In the genomic region with DNA sequence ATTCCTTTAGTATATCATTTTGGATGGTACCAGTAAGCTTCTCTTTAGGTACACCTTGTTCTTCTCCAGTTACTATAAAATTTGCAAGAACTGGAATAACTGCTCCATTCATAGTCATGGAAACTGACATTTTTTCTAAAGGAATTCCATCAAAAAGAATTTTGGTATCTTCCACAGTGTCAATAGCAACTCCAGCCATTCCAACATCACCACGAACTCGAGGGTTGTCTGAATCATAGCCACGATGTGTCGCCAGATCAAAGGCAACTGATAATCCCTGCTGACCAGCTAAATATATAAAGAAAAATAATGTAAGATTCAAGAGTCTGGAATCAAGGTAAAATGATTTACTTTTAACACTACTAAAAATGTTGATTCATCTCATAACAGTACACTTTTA, we compare ENCODE assay signal across 18 cellular contexts. TPM values are rescaled to one million over a fixed set of nuclear protein-coding genes. Genes with fewer than 3 reads are reported as not detected.
A peak's percentile ranks its signal among the peaks of the same experiment; 100 is the strongest.
DNase-seq lines count a peak whose midpoint lies in the region; TF ChIP-seq lines count a peak whose summit lies in the region.
"Had no signal": no experiment of that assay in that cellular context is flagged by ENCODE, and none has a peak within 500 bp of the region (broad histone marks: within the 10 kb centered on the region; RNA-seq: fewer than 3 reads in every experiment).

No MANE protein-coding gene starts in this region.

- H3K27me3 ChIP-seq in trophoblast cell (ENCODE audit: insufficient read depth, low read length), result no peaks in the 10 kb centered on the region

- H3K23ac ChIP-seq in trophoblast cell (ENCODE audit: low read length), result no peak overlapping the region

- H3K36me3 ChIP-seq in trophoblast cell (ENCODE audit: control insufficient read depth in 1 of 2, insufficient read depth in 2 of 2, low read length in 2 of 2), result peaks cover 2 to 3% of the 10 kb centered on the region in 2 experiments

- H4K8ac ChIP-seq in trophoblast cell (ENCODE audit: low read depth, low read length), result no peak overlapping the region

- WGBS in trophoblast cell (ENCODE audit: extremely low coverage, insufficient coverage, insufficient read length), result no CpG with 5 or more reads among the region's 4 CpGs

- no peak overlapping the region for H3K4me3 ChIP-seq in astrocyte of the spinal cord (ENCODE audit: low read depth, low read length)
- H3K4me3 ChIP-seq in trophoblast cell (ENCODE audit: low read depth, low read length), result no peak overlapping the region
- H3K4me3 ChIP-seq: A549, SK-N-MC had no signal

- H3K18ac ChIP-seq in trophoblast cell (ENCODE audit: low read length), result no peak overlapping the region

- no peak overlapping the region for H2AFZ ChIP-seq in trophoblast cell (ENCODE audit: insufficient read depth, low read length, poor library complexity)

- H3K79me1 ChIP-seq in trophoblast cell (ENCODE audit: low read length), result no peaks in the 10 kb centered on the region

- TF ChIP-seq CTCF in astrocyte of the spinal cord (IDR thresholded peaks at IDR 0.05; ENCODE audit: low read depth, low read length), result no peak

- H2BK5ac ChIP-seq in trophoblast cell (ENCODE audit: low read depth, low read length, poor library complexity), result no peak overlapping the region

- no peak overlapping the region for H2BK120ac ChIP-seq in trophoblast cell (ENCODE audit: insufficient read depth, low read length, poor library complexity)

- no peak overlapping the region for H3K4me2 ChIP-seq in trophoblast cell (ENCODE audit: low read length)
- H3K4me2 ChIP-seq: A549 had no signal

- no peaks in the 10 kb centered on the region for H3K79me2 ChIP-seq in trophoblast cell (ENCODE audit: control insufficient read depth, insufficient read depth, low read length, poor library complexity)

- no peak overlapping the region for H4K12ac ChIP-seq in trophoblast cell (ENCODE audit: low read depth, low read length)

- no peak overlapping the region for H2AK5ac ChIP-seq in trophoblast cell (ENCODE audit: low read length)

- no peaks in the 10 kb centered on the region for H3K4me1 ChIP-seq in trophoblast cell (ENCODE audit: control insufficient read depth in 1 of 2, insufficient read depth in 2 of 2, low read length in 2 of 2)

- in situ Hi-C loops in astrocyte of the spinal cord (cut with HindIII; ENCODE audit: low sequenced_read_pairs) (no loop called here), KBM-7 (cut with MboI; ENCODE audit: low pct_unique_long_range_greater_than_20kb, low sequenced_read_pairs) (no loop called here)

- no peak overlapping the region for H3K14ac ChIP-seq in trophoblast cell (ENCODE audit: low read length)

- no peaks in the 10 kb centered on the region for H3K9me3 ChIP-seq in trophoblast cell (ENCODE audit: insufficient read depth, low read depth, low read length)
- H3K9me3 ChIP-seq: A549 had no signal

- H3K9ac ChIP-seq in trophoblast cell (ENCODE audit: low read length), result no peak overlapping the region

- DNase-seq in ELR (ENCODE audit: low read depth), result peak; percentile 34
- DNase-seq in LHCN-M2 (ENCODE audit: low read depth), result peak; percentile 25
- peak; percentile 5 for DNase-seq in astrocyte of the spinal cord (ENCODE audit: low read depth, low spot score)
- peak; percentile 43 to 81 for DNase-seq in trophoblast cell
- no peak for DNase-seq in DMS79 (lab: John Stamatoyannopoulos, UW)
- no peak for DNase-seq in stimulated activated CD8-positive, alpha-beta memory T cell treated with anti-CD3 and anti-CD28 coated beads, Interleukin-4, amount 100 ng/mL, for 48 hours
- no peak for DNase-seq in KBM-7
- DNase-seq in AG08395 (ENCODE audit: low spot score), result no peak
- DNase-seq: H7, NCI-H1092, NCI-H2081 treated with DMSO at 0.1 percent for 48 hours, NCI-H510A treated with DMSO at 0.1 percent for 48 hours had no signal

- no peak overlapping the region for H2BK12ac ChIP-seq in trophoblast cell (ENCODE audit: low read length)

- no peak overlapping the region for H4K91ac ChIP-seq in trophoblast cell (ENCODE audit: low read depth, low read length)

- H3K4ac ChIP-seq in trophoblast cell (ENCODE audit: low read depth, low read length), result no peak overlapping the region

- H3K27ac ChIP-seq in trophoblast cell (ENCODE audit: low read depth, low read length), result no peak overlapping the region
- H3K27ac ChIP-seq: A549, C4-2B, HL-60, SK-N-MC had no signal

RNA-seq across cellular contexts. Expression of gene MMUT, which starts 5.3 kb away (rescaled TPM):
- total RNA-seq in LHCN-M2 (2014; rRNA removed), result 10.0 and 13.9 TPM in 2 replicates
- polyA plus RNA-seq in LHCN-M2 (2012), result 9.1 TPM
- polyA plus RNA-seq in trophoblast cell (2013), result 9.5 and 10.1 TPM in 2 replicates

RNA-seq across cellular contexts. Expression of gene CENPQ, which starts 5.4 kb away (rescaled TPM):
- total RNA-seq in LHCN-M2 (2014; rRNA removed), result 23.5 and 30.0 TPM in 2 replicates
- polyA plus RNA-seq in LHCN-M2 (2012), result 4.0 TPM
- polyA plus RNA-seq in trophoblast cell (2013), result 9.1 and 9.3 TPM in 2 replicates

RNA-seq across cellular contexts. Expression of gene GLYATL3, which starts 42.0 kb away (rescaled TPM):
- total RNA-seq in LHCN-M2 (2014; rRNA removed), result not detected in 2 replicates
- polyA plus RNA-seq in LHCN-M2 (2012), result not detected
- not detected in 2 replicates for polyA plus RNA-seq in trophoblast cell (2013)
- total RNA-seq: H7, MCF 10A, Right ventricle myocardium inferior had no signal
- polyA plus RNA-seq: A549 had no signal

Comparison
In these comparisons a context has a peak if more than half of its experiments do, and no peak if none do; other contexts are left out.
1. DNase-seq: peak in ELR (single experiment), LHCN-M2 (single experiment), astrocyte of the spinal cord (single experiment) and trophoblast cell (2 of 2); none in DMS79 (single experiment), stimulated activated CD8-positive, alpha-beta memory T cell treated with anti-CD3 and anti-CD28 coated beads, Interleukin-4, amount 100 ng/mL, for 48 hours (single experiment), KBM-7 (single experiment) and AG08395 (single experiment).